ENCODE assay signal across 11 cellular contexts in the genomic region with DNA sequence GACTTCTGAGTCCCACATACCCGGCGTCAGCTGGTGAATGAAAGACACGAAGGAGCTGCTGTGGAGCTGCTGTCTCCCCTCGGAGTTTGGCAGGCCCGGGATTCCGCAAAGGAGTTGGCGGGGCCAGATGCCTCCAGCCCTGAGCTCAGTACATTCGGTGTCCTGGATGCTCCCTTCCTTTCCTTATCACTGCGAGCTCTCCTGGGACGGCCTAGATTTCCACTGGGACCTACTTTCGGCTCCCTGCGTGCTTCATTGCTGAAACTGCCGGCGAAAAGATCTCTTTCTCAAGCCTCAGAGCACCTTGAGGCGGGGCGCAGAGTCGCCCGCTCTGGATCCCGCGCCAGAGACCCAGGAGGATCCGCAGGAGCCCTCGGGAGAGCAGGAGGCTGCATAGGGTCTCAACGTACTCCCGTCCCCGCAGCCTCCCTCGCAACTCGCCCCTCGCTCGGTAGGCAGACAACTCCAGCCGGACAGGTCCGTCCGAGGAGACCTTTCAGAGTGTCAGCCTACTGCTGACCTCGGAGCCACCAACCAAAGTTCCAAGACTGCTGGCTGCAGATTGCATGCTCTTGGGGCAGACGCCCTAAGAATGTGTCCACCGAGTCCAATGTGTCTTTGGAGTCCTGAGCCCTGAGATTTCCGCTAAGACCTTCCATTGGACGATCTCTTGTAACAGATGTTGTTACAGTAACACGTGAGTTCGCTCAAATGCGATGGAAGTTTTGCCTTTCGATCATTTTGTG. TPM values are rescaled to one million over a fixed set of nuclear protein-coding genes. Genes with fewer than 3 reads are reported as not detected.
DNase-seq lines count a peak whose midpoint lies in the region; TF ChIP-seq lines count a peak whose summit lies in the region.
"Had no signal": no experiment of that assay in that cellular context is flagged by ENCODE, and none has a peak within 500 bp of the region (broad histone marks: within the 10 kb centered on the region; RNA-seq: fewer than 3 reads in every experiment).

No MANE protein-coding gene starts in this region.

- WGBS in testis, 2 donors = 30 to 40% methylated on average over 25 to 41 of the region's 41 CpGs

- H3K4me3 ChIP-seq in testis = peak overlapping the region; percentile 14 to 16
- H3K4me3 ChIP-seq: upper lobe of right lung had no signal

- no peak overlapping the region for H3K4me3 Mint-ChIP-seq in activated naive CD4-positive, alpha-beta T cell treated with anti-CD3 and anti-CD28 coated beads, Interleukin-2, amount 10 ng/mL, durations not matched to agents 7 days and 5 days

- H3K36me3 ChIP-seq in testis (ENCODE audit: low read depth, missing control alignments) = no peaks in the 10 kb centered on the region
- H3K36me3 ChIP-seq: upper lobe of right lung had no signal

- H3K36me3 Mint-ChIP-seq in activated naive CD4-positive, alpha-beta T cell treated with anti-CD3 and anti-CD28 coated beads, Interleukin-2, amount 10 ng/mL, durations not matched to agents 7 days and 5 days = peaks cover 7% of the 10 kb centered on the region

- H3K4me1 Mint-ChIP-seq in activated naive CD4-positive, alpha-beta T cell treated with anti-CD3 and anti-CD28 coated beads, Interleukin-2, amount 10 ng/mL, durations not matched to agents 7 days and 5 days = peaks cover 44% of the 10 kb centered on the region

- no peak overlapping the region for H3K27ac ChIP-seq in testis
- H3K27ac ChIP-seq: upper lobe of right lung had no signal

- no peaks in the 10 kb centered on the region for H3K4me1 ChIP-seq in testis
- H3K4me1 ChIP-seq: upper lobe of right lung had no signal

- CTCF ChIA-PET in activated naive CD4-positive, alpha-beta T cell treated with anti-CD3 and anti-CD28 coated beads, Interleukin-2, amount 10 ng/mL, durations not matched to agents 7 days and 5 days (lab: Charles Lee) = no interaction called here

- no peaks in the 10 kb centered on the region for H3K27me3 ChIP-seq in testis

- DNase-seq in activated naive CD4-positive, alpha-beta T cell treated with anti-CD3 and anti-CD28 coated beads, Interleukin-2, amount 10 ng/mL, durations not matched to agents 7 days and 5 days = no peak
- DNase-seq in activated naive CD4-positive, alpha-beta T cell treated with Interleukin-2 at 50 U/mL for 16 hours = no peak
- DNase-seq in amniotic epithelial cell (ENCODE audit: low read depth) = peak; percentile 23
- DNase-seq in left kidney (ENCODE audit: low read depth, low spot score) = peak; percentile 28
- DNase-seq in testis = no peak
- DNase-seq in NCI-H2171 treated with DMSO at 0.1 percent for 48 hours (lab: John Stamatoyannopoulos, UW) = no peak
- DNase-seq in NCI-H748 (lab: John Stamatoyannopoulos, UW; ENCODE audit: unreplicated experiment) = no peak
- DNase-seq in NCI-H2029 (lab: John Stamatoyannopoulos, UW) = no peak
- DNase-seq: NCI-H1417; stimulated activated CD4-positive, alpha-beta T cell treated with anti-CD3 and anti-CD28 coated beads, Interleukin-1b, Interleukin-23, amount 100 ng/mL, for 48 hours; upper lobe of right lung had no signal

- TF ChIP-seq POLR2A in testis (IDR thresholded peaks at IDR 0.05) = no peak

- no peak for TF ChIP-seq CTCF in testis (IDR thresholded peaks at IDR 0.05)

- intact Hi-C loops in testis (cut with DNase I; ENCODE audit: low total_unique reads) = no loop called here

- H3K9me3 ChIP-seq in testis = no peaks in the 10 kb centered on the region
- H3K9me3 ChIP-seq: upper lobe of right lung had no signal

- no peaks in the 10 kb centered on the region for H3K9me3 Mint-ChIP-seq in activated naive CD4-positive, alpha-beta T cell treated with anti-CD3 and anti-CD28 coated beads, Interleukin-2, amount 10 ng/mL, durations not matched to agents 7 days and 5 days

- H3K27ac Mint-ChIP-seq in activated naive CD4-positive, alpha-beta T cell treated with anti-CD3 and anti-CD28 coated beads, Interleukin-2, amount 10 ng/mL, durations not matched to agents 7 days and 5 days = peak overlapping the region; percentile 12

- no peaks in the 10 kb centered on the region for H3K27me3 Mint-ChIP-seq in activated naive CD4-positive, alpha-beta T cell treated with anti-CD3 and anti-CD28 coated beads, Interleukin-2, amount 10 ng/mL, durations not matched to agents 7 days and 5 days

RNA-seq across cellular contexts. Expression of gene ANXA2R, which starts 6.1 kb away (rescaled TPM):
- 10 to 100 TPM in 1 of 2 donors, 1 to 10 TPM in 1; 5.1 to 10.2 TPM for total RNA-seq in testis
- polyA plus RNA-seq in testis (ENCODE audit: insufficient read depth, low read depth, low replicate concordance) = 1.6 TPM

Comparison
In these comparisons a context has a peak if more than half of its experiments do, and no peak if none do; other contexts are left out.
1. DNase-seq: peak in amniotic epithelial cell (single experiment) and left kidney (single experiment); none in activated naive CD4-positive, alpha-beta T cell treated with anti-CD3 and anti-CD28 coated beads, Interleukin-2, amount 10 ng/mL, durations not matched to agents 7 days and 5 days (single experiment), activated naive CD4-positive, alpha-beta T cell treated with Interleukin-2 at 50 U/mL for 16 hours (single experiment), testis (single experiment), NCI-H2171 treated with DMSO at 0.1 percent for 48 hours (single experiment), NCI-H748 (single experiment) and NCI-H2029 (single experiment).